ENCODE assay signal across 8 cellular contexts in the genomic region with DNA sequence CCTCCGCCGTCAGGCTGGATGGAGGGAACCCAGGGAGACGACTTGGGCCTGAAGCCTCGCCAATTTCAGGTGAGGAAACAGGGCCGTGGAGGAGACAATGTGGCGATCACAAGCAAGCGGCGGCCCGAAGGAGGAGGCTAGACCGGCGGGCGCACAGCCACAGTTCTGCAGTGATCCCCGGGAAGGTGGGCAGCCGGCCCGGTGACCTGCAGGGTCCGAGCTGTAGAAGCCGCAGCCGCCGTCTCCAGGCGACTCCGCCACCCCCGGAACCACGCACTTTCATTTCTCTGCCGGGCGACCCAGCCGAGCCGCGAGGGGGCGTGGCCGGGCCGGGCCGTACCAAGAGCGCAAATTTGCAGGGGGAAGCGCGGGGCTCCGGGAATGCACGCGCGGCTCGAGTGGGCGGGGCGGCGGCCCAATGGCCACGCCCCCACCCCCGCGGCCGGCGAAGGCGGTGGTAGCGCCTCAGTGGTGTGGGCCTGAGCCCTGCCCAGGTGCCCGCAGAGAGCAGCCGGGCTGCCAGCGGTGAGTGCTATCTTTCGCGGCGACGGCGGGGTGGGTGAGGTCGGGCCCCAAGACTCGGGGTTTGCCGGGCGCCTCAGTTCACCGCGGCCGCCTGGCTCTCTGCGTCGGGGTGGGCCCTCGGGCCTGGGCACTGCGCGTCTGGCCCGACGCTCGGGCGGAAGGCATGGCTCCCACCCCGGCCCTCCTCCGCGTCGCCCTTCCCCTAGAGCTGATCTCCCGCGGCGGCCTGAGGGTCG. TPM values are rescaled to one million over a fixed set of nuclear protein-coding genes. Genes with fewer than 3 reads are reported as not detected.
A peak's percentile ranks its signal among the peaks of the same experiment; 100 is the strongest.
DNase-seq lines count a peak whose midpoint lies in the region; ATAC-seq and TF ChIP-seq lines count a peak whose summit lies in the region.

A gene (plus strand): TSS at position 501 of the 761 bp plus-strand sequence. CDS start 38,847 bp downstream, outside the sequence.

- peak within 1 kb of the TSS; percentile 96 to 100 for H3K4me3 ChIP-seq in right atrium auricular region
- peak within 1 kb of the TSS; percentile 91 to 94 for H3K4me3 ChIP-seq in uterus

- ATAC-seq in GM18502 (IDR thresholded peaks at IDR 0.05; ENCODE audit: poor library complexity, unreplicated experiment) (peak; percentile 95), HG02938 (IDR thresholded peaks at IDR 0.05; ENCODE audit: unreplicated experiment) (peak; percentile 84)

- peaks cover 0 to 36% of the 10 kb centered on the region in 2 donors for H3K4me1 ChIP-seq in right atrium auricular region
- no peaks in the 10 kb centered on the region for H3K4me1 ChIP-seq in uterus

- peak; percentile 98 to 99 for TF ChIP-seq POLR2A in uterus (IDR thresholded peaks at IDR 0.05)

- H3K27ac ChIP-seq in right atrium auricular region (peak within 1 kb of the TSS; percentile 92 to 98), uterus (peak within 1 kb of the TSS; percentile 83 to 89)

- H3K9me3 ChIP-seq in right atrium auricular region (no peaks in the 10 kb centered on the region), uterus (no peaks in the 10 kb centered on the region)

- DNase-seq in NCI-H187 (lab: John Stamatoyannopoulos, UW) (peak; percentile 91 to 92), anterior cingulate cortex (lab: John Stamatoyannopoulos, UW) (peak; percentile 66 to 98 (median 95)), right atrium auricular region (ENCODE audit: low spot score) (peak; percentile 94), putamen (ENCODE audit: low spot score) (peak; percentile 95), uterus (peak; percentile 94 to 97)

- intact Hi-C loops in T-helper 2 cell treated with Interferon-gamma antibody and Interleukin-4, amounts not matched to agents 100 ng/mL and 5 ng/mL, for 36 hours (cut with micrococcal nuclease): loop anchor here (1.0 to 2.0 kb wide), 4 partner anchors 36 to 176 kb away; a partner anchor contains a TSS
- intact Hi-C loops in uterus (cut with DNase I; ENCODE audit: low total_unique reads): no loop called here

- H3K27me3 ChIP-seq in right atrium auricular region: no peaks in the 10 kb centered on the region
- H3K27me3 ChIP-seq in uterus: no peaks in the 10 kb centered on the region

- no peaks in the 10 kb centered on the region for H3K36me3 ChIP-seq in right atrium auricular region
- H3K36me3 ChIP-seq in uterus: no peaks in the 10 kb centered on the region

- TF ChIP-seq CTCF in right atrium auricular region (IDR thresholded peaks at IDR 0.05) (peak; percentile 15 to 42), uterus (IDR thresholded peaks at IDR 0.05) (peak in 3 of 4 experiments; percentile 17 to 51 (median 30))

RNA-seq across cellular contexts. Expression of the gene that starts here (rescaled TPM):
- 49.4 and 53.8 TPM in 2 replicates for total RNA-seq in T-helper 2 cell treated with Interferon-gamma antibody and Interleukin-4, amounts not matched to agents 100 ng/mL and 5 ng/mL, for 36 hours
- total RNA-seq in right atrium auricular region: 10 to 100 TPM; 53.4 to 85.3 TPM
- total RNA-seq in uterus: 100 to 1,000 TPM in 1 of 4 donors, 10 to 100 TPM in 2, 1 to 10 TPM in 1; 10.0 to 122 (median 69.2) TPM

Comparison
In these comparisons a context has a peak if more than half of its experiments do, and no peak if none do; other contexts are left out.
1. Peak in every context shown above with its lines: DNase-seq, ATAC-seq, H3K4me3 ChIP-seq and H3K27ac ChIP-seq.